8 cellular contexts compared by ENCODE assay signal in genomic region chr1:115099693-115100050, GRCh38. TPM values are rescaled to one million over a fixed set of nuclear protein-coding genes. Genes with fewer than 3 reads are reported as not detected.
DNase-seq lines count a peak whose midpoint lies in the region; ATAC-seq, FAIRE-seq and TF ChIP-seq lines count a peak whose summit lies in the region.

No MANE protein-coding gene starts in this region.

- TF ChIP-seq EP300 in GM12878 (IDR thresholded peaks at IDR 0.05; ENCODE audit: borderline replicate concordance in 1 of 2, control insufficient read depth in 1 of 2, low read depth in 2 of 2, low read length in 2 of 2), result no peak

- no peak for TF ChIP-seq POLR2A in GM12878 (IDR thresholded peaks at IDR 0.05; ENCODE audit: low read depth, low read length)
- no peak for TF ChIP-seq POLR2A in GM12891 (IDR thresholded peaks at IDR 0.05; ENCODE audit: low read depth, low read length)

- SMC1A ChIA-PET in GM12878 (lab: Charles Lee; ENCODE audit: uncharacterized antibody, unreplicated experiment), result interaction anchor here (0.8 to 7.5 kb wide), 12 partner anchors 8 to 120 kb away, joined by 3 to 77 read pairs (median 5); partner anchors contain the start of gene TSPAN2

- H3K27me3 Mint-ChIP-seq in naive thymus-derived CD4-positive, alpha-beta T cell, result peaks cover 0 to 27% (median 0%) of the 10 kb centered on the region in 5 donors

- peak; percentile 13 for ATAC-seq in HG02884 (IDR thresholded peaks at IDR 0.05; ENCODE audit: unreplicated experiment)
- no peak; the same call in 2 of the 3 replicates for ATAC-seq in GM12878
- ATAC-seq in naive thymus-derived CD4-positive, alpha-beta T cell, result no peak

- peaks cover 45% of the 10 kb centered on the region for H3K4me1 ChIP-seq in BLaER1
- peaks cover 7% of the 10 kb centered on the region for H3K4me1 ChIP-seq in GM12878 (ENCODE audit: control insufficient read depth, insufficient read depth, low read length)
- H3K4me1 ChIP-seq in naive thymus-derived CD4-positive, alpha-beta T cell (ENCODE audit: control insufficient read depth in 2 of 2, insufficient read depth in 2 of 2, low read length in 2 of 2), result peaks cover 20 to 29% of the 10 kb centered on the region in 2 donors

- H3K9me3 ChIP-seq in BLaER1 (no peaks in the 10 kb centered on the region), GM12878 (replicated peaks; ENCODE audit: control insufficient read depth, insufficient read depth, low read length) (no peaks in the 10 kb centered on the region)
- H3K9me3 ChIP-seq in naive thymus-derived CD4-positive, alpha-beta T cell (ENCODE audit: control insufficient read depth in 2 of 3, low read length in 3 of 3), result no peaks in the 10 kb centered on the region

- TF ChIP-seq RAD21 in GM12878 (IDR thresholded peaks at IDR 0.05; ENCODE audit: insufficient read depth, low read depth, low read length), result no peak

- no peaks in the 10 kb centered on the region for H4K20me1 ChIP-seq in BLaER1
- H4K20me1 ChIP-seq in GM12878 (ENCODE audit: control insufficient read depth, insufficient read depth), result no peaks in the 10 kb centered on the region

- H2AFZ ChIP-seq in GM12878 (ENCODE audit: control insufficient read depth, low read depth, low read length), result no peak overlapping the region

- POLR2A ChIA-PET in GM12878 (lab: Charles Lee), result interaction anchor here (0.8 to 1.6 kb wide), 7 partner anchors 11 to 47 kb away, joined by 3 to 9 read pairs (median 5); partner anchors contain the start of gene TSPAN2
- POLR2A ChIA-PET in naive thymus-derived CD4-positive, alpha-beta T cell (lab: Charles Lee), result interaction anchor here (0.6 to 2.6 kb wide), 11 partner anchors 11 to 342 kb away, joined by 3 to 10 read pairs (median 5); partner anchors contain the start of genes CSDE1, TSHB and TSPAN2

- no peaks in the 10 kb centered on the region for H3K79me2 ChIP-seq in GM12878 (ENCODE audit: control insufficient read depth, insufficient read depth, low read length)

- no TSS peak for BruUV-seq in GM12878 (replicated peaks; lab: Mats Ljungman, UMichigan)

- H3K27ac ChIP-seq in BLaER1 (peak overlapping the region; percentile 75), GM12878 (ENCODE audit: control insufficient read depth, insufficient read depth) (no peak overlapping the region)
- peak overlapping the region; percentile 89 for H3K27ac ChIP-seq in naive thymus-derived CD4-positive, alpha-beta T cell (ENCODE audit: low read depth, low read length)

- peak overlapping the region; percentile 69 for H3K9ac ChIP-seq in BLaER1
- H3K9ac ChIP-seq in GM12878 (ENCODE audit: control insufficient read depth, insufficient read depth, low read length), result no peak overlapping the region

- RAD21 ChIA-PET in GM12878 (lab: Charles Lee; ENCODE audit: unreplicated experiment), result interaction anchor here (1.2 to 3.2 kb wide), 11 partner anchors 10 to 120 kb away, joined by 3 to 27 read pairs (median 10); partner anchors contain the start of gene TSPAN2

- 0% methylated on average over 1 of the region's 1 CpG for WGBS in GM12878 (ENCODE audit: insufficient coverage, insufficient replicate concordance, low lambda C conversion rate, missing lambda C conversion rate)

- peaks cover 24 to 59% (median 51%) of the 10 kb centered on the region in 7 donors for H3K4me1 Mint-ChIP-seq in naive thymus-derived CD4-positive, alpha-beta T cell

- H3K4me3 ChIP-seq in BLaER1, result peak overlapping the region; percentile 67
- H3K4me3 ChIP-seq in GM12878, result peak overlapping the region; percentile 62; the same call in 1 of the 2 replicates
- H3K4me3 ChIP-seq in naive thymus-derived CD4-positive, alpha-beta T cell (ENCODE audit: low read length), result peak overlapping the region; percentile 58

- H3K36me3 ChIP-seq in BLaER1 (no peaks in the 10 kb centered on the region), GM12878 (ENCODE audit: control insufficient read depth in 2 of 2, insufficient read depth in 2 of 2, low read length in 1 of 2) (no peaks in the 10 kb centered on the region)
- no peaks in the 10 kb centered on the region for H3K36me3 ChIP-seq in naive thymus-derived CD4-positive, alpha-beta T cell (ENCODE audit: control insufficient read depth in 2 of 3, insufficient read depth in 3 of 3, low read length in 3 of 3)

- H3K4me2 ChIP-seq in BLaER1 (peak overlapping the region; percentile 70), GM12878 (ENCODE audit: control insufficient read depth, insufficient read depth) (peak overlapping the region; percentile 17)

- H3K4me3 Mint-ChIP-seq in naive thymus-derived CD4-positive, alpha-beta T cell, result peak overlapping the region; percentile 76 to 99 (median 90)

- H3K27ac Mint-ChIP-seq in naive thymus-derived CD4-positive, alpha-beta T cell, result peak overlapping the region; percentile 98 to 100 (median 99)

- in situ Hi-C loops in GM12878 (cut with MboI), result no loop called here

- H3K27me3 ChIP-seq in BLaER1 (no peaks in the 10 kb centered on the region), GM12878 (replicated peaks in 1 of 2; ENCODE audit: control insufficient read depth in 2 of 2, insufficient read depth in 2 of 2, low read length in 1 of 2) (no peaks in the 10 kb centered on the region)
- H3K27me3 ChIP-seq in naive thymus-derived CD4-positive, alpha-beta T cell (ENCODE audit: control insufficient read depth in 2 of 2, insufficient read depth in 2 of 2, low read length in 2 of 2), result no peaks in the 10 kb centered on the region

- CTCF ChIA-PET in GM12878 (lab: Yijun Ruan, JAX), result interaction anchor here (1.1 to 5.5 kb wide), 7 partner anchors 12 to 120 kb away, joined by 3 to 38 read pairs (median 10); no protein-coding TSS in a partner anchor
- CTCF ChIA-PET in naive thymus-derived CD4-positive, alpha-beta T cell (lab: Charles Lee), result interaction anchor here (1.2 to 2.1 kb wide), 5 partner anchors 10 to 47 kb away, joined by 3 to 11 read pairs (median 5); partner anchors contain the start of gene TSPAN2

- H3K36me3 Mint-ChIP-seq in naive thymus-derived CD4-positive, alpha-beta T cell, result peaks cover 0 to 2% (median 0%) of the 10 kb centered on the region in 5 donors

- H3K9me3 Mint-ChIP-seq in naive thymus-derived CD4-positive, alpha-beta T cell, result no peaks in the 10 kb centered on the region

- intact Hi-C loops in GM12878 (cut with micrococcal nuclease; ENCODE audit: unreplicated experiment), result no loop called here
- intact Hi-C loops in naive thymus-derived CD4-positive, alpha-beta T cell (cut with micrococcal nuclease), result loop anchor here (1.0 to 10.0 kb wide), 12 partner anchors 9 to 1155 kb away; partner anchors contain the start of genes BCAS2 (in 2 of the 2), CSDE1 (in 2 of the 2), SIKE1 (in 2 of the 2) and TRIM33 (in 2 of the 2)

- no peak for TF ChIP-seq CTCF in GM12878 (IDR thresholded peaks at IDR 0.05 in 2 of 3, conservative IDR thresholded peaks at IDR 0.05 in 1 of 3; ENCODE audit: control insufficient read depth in 2 of 3, extremely low read depth in 1 of 3, insufficient read depth in 1 of 3, low read depth in 3 of 3, low read length in 3 of 3)

- no peak for DNase-seq in GM12878 (ENCODE audit: low read depth, low spot score)
- no peak for DNase-seq in naive thymus-derived CD4-positive, alpha-beta T cell
- DNase-seq in OCI-M2 (lab: John Stamatoyannopoulos, UW; ENCODE audit: unreplicated experiment), result no peak
- DNase-seq in amygdala (lab: John Stamatoyannopoulos, UW), result no peak
- no peak for DNase-seq in SHP77 treated with DMSO at 0.1 percent for 48 hours (lab: John Stamatoyannopoulos, UW)
- no peak for DNase-seq in GM12891 (ENCODE audit: insufficient read length, low spot score)

- no peak for FAIRE-seq in GM12878 (lab: Jason Lieb, UNC)
- no peak for FAIRE-seq in GM12891 (lab: Jason Lieb, UNC)

TF ChIP-seq in GM12878, 131 proteins besides CTCF, POLR2A, EP300 and RAD21 (continues in another document):
- TF ChIP-seq NR2F1 (conservative IDR thresholded peaks at IDR 0.05) (no peak), SMC3 (IDR thresholded peaks at IDR 0.05; ENCODE audit: borderline replicate concordance, low read length) (no peak), MTA3 (IDR thresholded peaks at IDR 0.05; ENCODE audit: borderline replicate concordance, low read length) (no peak), MXI1 (IDR thresholded peaks at IDR 0.05; ENCODE audit: low read depth, low read length) (0 out of 2 replicates have a peak, but pooled peaks have one; percentile 26), SIN3A (IDR thresholded peaks at IDR 0.05; ENCODE audit: low read depth, low read length) (0 out of 2 replicates have a peak, but pooled peaks have one; percentile 1)

TF ChIP-seq in GM12891, 5 proteins besides CTCF, POLR2A, EP300 and RAD21:
- no peak for TF ChIP-seq PAX5 (IDR thresholded peaks at IDR 0.05; ENCODE audit: insufficient read depth, low read length, severe bottlenecking)
- no peak for TF ChIP-seq POU2F2 (IDR thresholded peaks at IDR 0.05; ENCODE audit: low read depth, low read length)
- TF ChIP-seq TAF1 (IDR thresholded peaks at IDR 0.05; ENCODE audit: low read depth, low read length), result no peak
- TF ChIP-seq POLR2AphosphoS5 (IDR thresholded peaks at IDR 0.05; ENCODE audit: low read depth, low read length), result no peak
- no peak for TF ChIP-seq SPI1 (IDR thresholded peaks at IDR 0.05; ENCODE audit: low read depth, low read length)
TF ChIP-seq in GM12891: peak in this region for 0.

RNA-seq across cellular contexts. Expression of gene TSPAN2, which starts 10.4 kb away (rescaled TPM):
- total RNA-seq in GM12878 (2013; cell fraction: nucleolus; rRNA removed), result 1.0 TPM in 2 replicates
- under 0.01 TPM in 1 of 2 replicates, not detected in the other for total RNA-seq in GM12878 (2014; rRNA removed)
- not detected in 2 replicates for total RNA-seq in GM12878 (2014; rRNA removed; fragmentation: Illumina TruSeq; extraction: Trizol)
- total RNA-seq in GM12878 (2021), result not detected in 2 replicates
- not detected for polyA plus RNA-seq in GM12878 (2011; ENCODE audit: low read depth)
- 0.73 and 1.1 TPM in 2 replicates for polyA plus RNA-seq in GM12878 (2011; rRNA removed)
- polyA plus RNA-seq in GM12878 (2011; cell fraction: cytosol; rRNA removed), result 0.27 and 0.34 TPM in 2 replicates
- polyA plus RNA-seq in GM12878 (2011; cell fraction: nucleus; rRNA removed), result 0.38 and 0.91 TPM in 2 replicates
- polyA plus RNA-seq in GM12878 (2012), result not detected in 2 replicates
- polyA plus RNA-seq in GM12878 (2014; fragmentation: Illumina TruSeq; extraction: Trizol), result not detected in 2 replicates
- not detected for polyA plus RNA-seq in GM12878 (2014; fragmentation: Nextera tagmentation; extraction: Ambion mirVana)
- not detected in 2 replicates for polyA plus RNA-seq in GM12878 (2014; rRNA removed)
- not detected for polyA plus RNA-seq in GM12878 (2016; fragmentation: Nextera tagmentation; extraction: Ambion mirVana)
- polyA minus RNA-seq in GM12878 (2011; rRNA and poly(A)+ RNA removed), result 0.46 and 0.66 TPM in 2 replicates
- polyA minus RNA-seq in GM12878 (2011; cell fraction: cytosol; rRNA and poly(A)+ RNA removed), result not detected in 2 replicates
- polyA minus RNA-seq in GM12878 (2011; cell fraction: nucleus; rRNA and poly(A)+ RNA removed), result 0.12 TPM in 1 of 2 replicates, not detected in the other
- 10 to 100 TPM in 1 of 5 experiments, 1 to 10 TPM in 2, under 1 TPM in 1, not detected in 1; 0.30 to 12.0 (median 2.9) TPM for total RNA-seq in naive thymus-derived CD4-positive, alpha-beta T cell
- polyA plus RNA-seq in naive thymus-derived CD4-positive, alpha-beta T cell, result 1 to 10 TPM; 4.2 to 4.9 TPM
- 0.13 TPM for polyA plus RNA-seq in GM12891 (2012; ENCODE audit: low read depth, missing spikeins)
